ENCODE assay signal across 1 cellular context in the genomic region with DNA sequence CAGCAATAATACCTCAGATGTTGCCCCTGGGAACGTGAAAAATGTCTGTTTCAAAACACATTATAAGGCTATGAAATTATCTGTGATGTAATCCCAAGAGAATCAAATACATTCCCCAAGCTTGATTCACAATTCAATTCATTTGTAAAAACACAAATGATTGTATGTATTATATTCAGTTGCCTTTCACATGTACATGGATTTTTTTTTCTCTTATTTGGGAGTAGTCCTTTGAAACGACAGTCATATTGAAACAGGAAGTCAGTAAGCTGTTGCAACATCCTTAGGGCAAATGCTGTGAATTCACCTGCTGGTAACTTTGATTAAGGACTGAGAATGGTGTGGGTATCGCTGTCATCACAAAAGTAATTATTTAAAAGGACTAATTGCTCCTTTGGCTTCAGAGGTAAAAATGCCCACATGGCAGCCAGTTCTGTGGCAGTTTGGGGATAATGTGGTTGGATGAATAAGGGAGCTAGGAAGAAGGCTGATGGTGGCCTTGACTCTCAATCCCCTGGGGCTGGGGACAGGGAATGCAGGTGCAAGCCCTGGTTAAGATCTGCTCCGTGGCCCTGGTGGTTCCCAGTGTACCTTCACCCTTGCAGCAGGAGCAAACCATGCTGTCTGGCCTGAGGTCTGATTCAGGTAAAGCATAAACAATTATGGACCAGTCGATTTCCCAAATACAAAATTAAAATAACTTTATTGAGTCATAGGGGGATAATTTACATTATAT.
A peak's percentile ranks its signal among the peaks of the same experiment; 100 is the strongest.
TF ChIP-seq lines count a peak whose summit lies in the region.

No MANE protein-coding gene starts in this region.

TF ChIP-seq in GM12878, 131 proteins besides CTCF, POLR2A, EP300 and RAD21 (continued from another document and continues in another):
- TF ChIP-seq, protein P1, sequence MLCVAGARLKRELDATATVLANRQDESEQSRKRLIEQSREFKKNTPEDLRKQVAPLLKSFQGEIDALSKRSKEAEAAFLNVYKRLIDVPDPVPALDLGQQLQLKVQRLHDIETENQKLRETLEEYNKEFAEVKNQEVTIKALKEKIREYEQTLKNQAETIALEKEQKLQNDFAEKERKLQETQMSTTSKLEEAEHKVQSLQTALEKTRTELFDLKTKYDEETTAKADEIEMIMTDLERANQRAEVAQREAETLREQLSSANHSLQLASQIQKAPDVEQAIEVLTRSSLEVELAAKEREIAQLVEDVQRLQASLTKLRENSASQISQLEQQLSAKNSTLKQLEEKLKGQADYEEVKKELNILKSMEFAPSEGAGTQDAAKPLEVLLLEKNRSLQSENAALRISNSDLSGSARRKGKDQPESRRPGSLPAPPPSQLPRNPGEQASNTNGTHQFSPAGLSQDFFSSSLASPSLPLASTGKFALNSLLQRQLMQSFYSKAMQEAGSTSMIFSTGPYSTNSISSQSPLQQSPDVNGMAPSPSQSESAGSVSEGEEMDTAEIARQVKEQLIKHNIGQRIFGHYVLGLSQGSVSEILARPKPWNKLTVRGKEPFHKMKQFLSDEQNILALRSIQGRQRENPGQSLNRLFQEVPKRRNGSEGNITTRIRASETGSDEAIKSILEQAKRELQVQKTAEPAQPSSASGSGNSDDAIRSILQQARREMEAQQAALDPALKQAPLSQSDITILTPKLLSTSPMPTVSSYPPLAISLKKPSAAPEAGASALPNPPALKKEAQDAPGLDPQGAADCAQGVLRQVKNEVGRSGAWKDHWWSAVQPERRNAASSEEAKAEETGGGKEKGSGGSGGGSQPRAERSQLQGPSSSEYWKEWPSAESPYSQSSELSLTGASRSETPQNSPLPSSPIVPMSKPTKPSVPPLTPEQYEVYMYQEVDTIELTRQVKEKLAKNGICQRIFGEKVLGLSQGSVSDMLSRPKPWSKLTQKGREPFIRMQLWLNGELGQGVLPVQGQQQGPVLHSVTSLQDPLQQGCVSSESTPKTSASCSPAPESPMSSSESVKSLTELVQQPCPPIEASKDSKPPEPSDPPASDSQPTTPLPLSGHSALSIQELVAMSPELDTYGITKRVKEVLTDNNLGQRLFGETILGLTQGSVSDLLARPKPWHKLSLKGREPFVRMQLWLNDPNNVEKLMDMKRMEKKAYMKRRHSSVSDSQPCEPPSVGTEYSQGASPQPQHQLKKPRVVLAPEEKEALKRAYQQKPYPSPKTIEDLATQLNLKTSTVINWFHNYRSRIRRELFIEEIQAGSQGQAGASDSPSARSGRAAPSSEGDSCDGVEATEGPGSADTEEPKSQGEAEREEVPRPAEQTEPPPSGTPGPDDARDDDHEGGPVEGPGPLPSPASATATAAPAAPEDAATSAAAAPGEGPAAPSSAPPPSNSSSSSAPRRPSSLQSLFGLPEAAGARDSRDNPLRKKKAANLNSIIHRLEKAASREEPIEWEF (IDR thresholded peaks at IDR 0.05; ENCODE audit: insufficient replicate concordance, low read depth, low read length): no peak
- TF ChIP-seq ZBED1 (IDR thresholded peaks at IDR 0.05; ENCODE audit: borderline replicate concordance): no peak
- TF ChIP-seq TCF12 (IDR thresholded peaks at IDR 0.05; ENCODE audit: low read depth, low read length): no peak
- TF ChIP-seq, protein P2, sequence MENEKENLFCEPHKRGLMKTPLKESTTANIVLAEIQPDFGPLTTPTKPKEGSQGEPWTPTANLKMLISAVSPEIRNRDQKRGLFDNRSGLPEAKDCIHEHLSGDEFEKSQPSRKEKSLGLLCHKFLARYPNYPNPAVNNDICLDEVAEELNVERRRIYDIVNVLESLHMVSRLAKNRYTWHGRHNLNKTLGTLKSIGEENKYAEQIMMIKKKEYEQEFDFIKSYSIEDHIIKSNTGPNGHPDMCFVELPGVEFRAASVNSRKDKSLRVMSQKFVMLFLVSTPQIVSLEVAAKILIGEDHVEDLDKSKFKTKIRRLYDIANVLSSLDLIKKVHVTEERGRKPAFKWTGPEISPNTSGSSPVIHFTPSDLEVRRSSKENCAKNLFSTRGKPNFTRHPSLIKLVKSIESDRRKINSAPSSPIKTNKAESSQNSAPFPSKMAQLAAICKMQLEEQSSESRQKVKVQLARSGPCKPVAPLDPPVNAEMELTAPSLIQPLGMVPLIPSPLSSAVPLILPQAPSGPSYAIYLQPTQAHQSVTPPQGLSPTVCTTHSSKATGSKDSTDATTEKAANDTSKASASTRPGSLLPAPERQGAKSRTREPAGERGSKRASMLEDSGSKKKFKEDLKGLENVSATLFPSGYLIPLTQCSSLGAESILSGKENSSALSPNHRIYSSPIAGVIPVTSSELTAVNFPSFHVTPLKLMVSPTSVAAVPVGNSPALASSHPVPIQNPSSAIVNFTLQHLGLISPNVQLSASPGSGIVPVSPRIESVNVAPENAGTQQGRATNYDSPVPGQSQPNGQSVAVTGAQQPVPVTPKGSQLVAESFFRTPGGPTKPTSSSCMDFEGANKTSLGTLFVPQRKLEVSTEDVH (IDR thresholded peaks at IDR 0.05; ENCODE audit: low read depth, partially characterized antibody): no peak
- TF ChIP-seq, protein P3, sequence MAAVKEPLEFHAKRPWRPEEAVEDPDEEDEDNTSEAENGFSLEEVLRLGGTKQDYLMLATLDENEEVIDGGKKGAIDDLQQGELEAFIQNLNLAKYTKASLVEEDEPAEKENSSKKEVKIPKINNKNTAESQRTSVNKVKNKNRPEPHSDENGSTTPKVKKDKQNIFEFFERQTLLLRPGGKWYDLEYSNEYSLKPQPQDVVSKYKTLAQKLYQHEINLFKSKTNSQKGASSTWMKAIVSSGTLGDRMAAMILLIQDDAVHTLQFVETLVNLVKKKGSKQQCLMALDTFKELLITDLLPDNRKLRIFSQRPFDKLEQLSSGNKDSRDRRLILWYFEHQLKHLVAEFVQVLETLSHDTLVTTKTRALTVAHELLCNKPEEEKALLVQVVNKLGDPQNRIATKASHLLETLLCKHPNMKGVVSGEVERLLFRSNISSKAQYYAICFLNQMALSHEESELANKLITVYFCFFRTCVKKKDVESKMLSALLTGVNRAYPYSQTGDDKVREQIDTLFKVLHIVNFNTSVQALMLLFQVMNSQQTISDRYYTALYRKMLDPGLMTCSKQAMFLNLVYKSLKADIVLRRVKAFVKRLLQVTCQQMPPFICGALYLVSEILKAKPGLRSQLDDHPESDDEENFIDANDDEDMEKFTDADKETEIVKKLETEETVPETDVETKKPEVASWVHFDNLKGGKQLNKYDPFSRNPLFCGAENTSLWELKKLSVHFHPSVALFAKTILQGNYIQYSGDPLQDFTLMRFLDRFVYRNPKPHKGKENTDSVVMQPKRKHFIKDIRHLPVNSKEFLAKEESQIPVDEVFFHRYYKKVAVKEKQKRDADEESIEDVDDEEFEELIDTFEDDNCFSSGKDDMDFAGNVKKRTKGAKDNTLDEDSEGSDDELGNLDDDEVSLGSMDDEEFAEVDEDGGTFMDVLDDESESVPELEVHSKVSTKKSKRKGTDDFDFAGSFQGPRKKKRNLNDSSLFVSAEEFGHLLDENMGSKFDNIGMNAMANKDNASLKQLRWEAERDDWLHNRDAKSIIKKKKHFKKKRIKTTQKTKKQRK (IDR thresholded peaks at IDR 0.05; ENCODE audit: low read depth, low read length): no peak
- peak; percentile 42; the same call in 1 of the 2 replicates for TF ChIP-seq RUNX3 (IDR thresholded peaks at IDR 0.05; ENCODE audit: low read length)
- TF ChIP-seq, protein P4, sequence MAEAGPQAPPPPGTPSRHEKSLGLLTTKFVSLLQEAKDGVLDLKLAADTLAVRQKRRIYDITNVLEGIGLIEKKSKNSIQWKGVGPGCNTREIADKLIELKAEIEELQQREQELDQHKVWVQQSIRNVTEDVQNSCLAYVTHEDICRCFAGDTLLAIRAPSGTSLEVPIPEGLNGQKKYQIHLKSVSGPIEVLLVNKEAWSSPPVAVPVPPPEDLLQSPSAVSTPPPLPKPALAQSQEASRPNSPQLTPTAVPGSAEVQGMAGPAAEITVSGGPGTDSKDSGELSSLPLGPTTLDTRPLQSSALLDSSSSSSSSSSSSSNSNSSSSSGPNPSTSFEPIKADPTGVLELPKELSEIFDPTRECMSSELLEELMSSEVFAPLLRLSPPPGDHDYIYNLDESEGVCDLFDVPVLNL (IDR thresholded peaks at IDR 0.05; ENCODE audit: low read depth, low read length): no peak
- TF ChIP-seq SIX5 (IDR thresholded peaks at IDR 0.05; ENCODE audit: low read depth, low read length, severe bottlenecking): no peak
- no peak for TF ChIP-seq BRCA1 (IDR thresholded peaks at IDR 0.05; ENCODE audit: low read depth, low read length)
- no peak for TF ChIP-seq TAF1 (IDR thresholded peaks at IDR 0.05; ENCODE audit: borderline replicate concordance, low read depth, low read length)
- TF ChIP-seq, protein P5, sequence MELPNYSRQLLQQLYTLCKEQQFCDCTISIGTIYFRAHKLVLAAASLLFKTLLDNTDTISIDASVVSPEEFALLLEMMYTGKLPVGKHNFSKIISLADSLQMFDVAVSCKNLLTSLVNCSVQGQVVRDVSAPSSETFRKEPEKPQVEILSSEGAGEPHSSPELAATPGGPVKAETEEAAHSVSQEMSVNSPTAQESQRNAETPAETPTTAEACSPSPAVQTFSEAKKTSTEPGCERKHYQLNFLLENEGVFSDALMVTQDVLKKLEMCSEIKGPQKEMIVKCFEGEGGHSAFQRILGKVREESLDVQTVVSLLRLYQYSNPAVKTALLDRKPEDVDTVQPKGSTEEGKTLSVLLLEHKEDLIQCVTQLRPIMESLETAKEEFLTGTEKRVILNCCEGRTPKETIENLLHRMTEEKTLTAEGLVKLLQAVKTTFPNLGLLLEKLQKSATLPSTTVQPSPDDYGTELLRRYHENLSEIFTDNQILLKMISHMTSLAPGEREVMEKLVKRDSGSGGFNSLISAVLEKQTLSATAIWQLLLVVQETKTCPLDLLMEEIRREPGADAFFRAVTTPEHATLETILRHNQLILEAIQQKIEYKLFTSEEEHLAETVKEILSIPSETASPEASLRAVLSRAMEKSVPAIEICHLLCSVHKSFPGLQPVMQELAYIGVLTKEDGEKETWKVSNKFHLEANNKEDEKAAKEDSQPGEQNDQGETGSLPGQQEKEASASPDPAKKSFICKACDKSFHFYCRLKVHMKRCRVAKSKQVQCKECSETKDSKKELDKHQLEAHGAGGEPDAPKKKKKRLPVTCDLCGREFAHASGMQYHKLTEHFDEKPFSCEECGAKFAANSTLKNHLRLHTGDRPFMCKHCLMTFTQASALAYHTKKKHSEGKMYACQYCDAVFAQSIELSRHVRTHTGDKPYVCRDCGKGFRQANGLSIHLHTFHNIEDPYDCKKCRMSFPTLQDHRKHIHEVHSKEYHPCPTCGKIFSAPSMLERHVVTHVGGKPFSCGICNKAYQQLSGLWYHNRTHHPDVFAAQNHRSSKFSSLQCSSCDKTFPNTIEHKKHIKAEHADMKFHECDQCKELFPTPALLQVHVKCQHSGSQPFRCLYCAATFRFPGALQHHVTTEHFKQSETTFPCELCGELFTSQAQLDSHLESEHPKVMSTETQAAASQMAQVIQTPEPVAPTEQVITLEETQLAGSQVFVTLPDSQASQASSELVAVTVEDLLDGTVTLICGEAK (IDR thresholded peaks at IDR 0.05; ENCODE audit: borderline replicate concordance): peak; percentile 24; the same call in 1 of the 2 replicates
- no peak for TF ChIP-seq FOXK2 (IDR thresholded peaks at IDR 0.05)
- no peak for TF ChIP-seq GATAD2B (conservative IDR thresholded peaks at IDR 0.05; ENCODE audit: low read depth)
- no peak for TF ChIP-seq HDGF (IDR thresholded peaks at IDR 0.05)
- TF ChIP-seq SUZ12 (IDR thresholded peaks at IDR 0.05; ENCODE audit: unreplicated experiment): no peak
- TF ChIP-seq POLR2AphosphoS2 (IDR thresholded peaks at IDR 0.05; ENCODE audit: low read depth, low read length): no peak
- TF ChIP-seq NRF1 (conservative IDR thresholded peaks at IDR 0.05; ENCODE audit: low read depth, low read length): no peak
- TF ChIP-seq, protein P6, sequence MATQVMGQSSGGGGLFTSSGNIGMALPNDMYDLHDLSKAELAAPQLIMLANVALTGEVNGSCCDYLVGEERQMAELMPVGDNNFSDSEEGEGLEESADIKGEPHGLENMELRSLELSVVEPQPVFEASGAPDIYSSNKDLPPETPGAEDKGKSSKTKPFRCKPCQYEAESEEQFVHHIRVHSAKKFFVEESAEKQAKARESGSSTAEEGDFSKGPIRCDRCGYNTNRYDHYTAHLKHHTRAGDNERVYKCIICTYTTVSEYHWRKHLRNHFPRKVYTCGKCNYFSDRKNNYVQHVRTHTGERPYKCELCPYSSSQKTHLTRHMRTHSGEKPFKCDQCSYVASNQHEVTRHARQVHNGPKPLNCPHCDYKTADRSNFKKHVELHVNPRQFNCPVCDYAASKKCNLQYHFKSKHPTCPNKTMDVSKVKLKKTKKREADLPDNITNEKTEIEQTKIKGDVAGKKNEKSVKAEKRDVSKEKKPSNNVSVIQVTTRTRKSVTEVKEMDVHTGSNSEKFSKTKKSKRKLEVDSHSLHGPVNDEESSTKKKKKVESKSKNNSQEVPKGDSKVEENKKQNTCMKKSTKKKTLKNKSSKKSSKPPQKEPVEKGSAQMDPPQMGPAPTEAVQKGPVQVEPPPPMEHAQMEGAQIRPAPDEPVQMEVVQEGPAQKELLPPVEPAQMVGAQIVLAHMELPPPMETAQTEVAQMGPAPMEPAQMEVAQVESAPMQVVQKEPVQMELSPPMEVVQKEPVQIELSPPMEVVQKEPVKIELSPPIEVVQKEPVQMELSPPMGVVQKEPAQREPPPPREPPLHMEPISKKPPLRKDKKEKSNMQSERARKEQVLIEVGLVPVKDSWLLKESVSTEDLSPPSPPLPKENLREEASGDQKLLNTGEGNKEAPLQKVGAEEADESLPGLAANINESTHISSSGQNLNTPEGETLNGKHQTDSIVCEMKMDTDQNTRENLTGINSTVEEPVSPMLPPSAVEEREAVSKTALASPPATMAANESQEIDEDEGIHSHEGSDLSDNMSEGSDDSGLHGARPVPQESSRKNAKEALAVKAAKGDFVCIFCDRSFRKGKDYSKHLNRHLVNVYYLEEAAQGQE (IDR thresholded peaks at IDR 0.05; ENCODE audit: low read depth, low read length): no peak
- TF ChIP-seq KDM1A (IDR thresholded peaks at IDR 0.05; ENCODE audit: borderline replicate concordance): no peak
- TF ChIP-seq, protein P7, sequence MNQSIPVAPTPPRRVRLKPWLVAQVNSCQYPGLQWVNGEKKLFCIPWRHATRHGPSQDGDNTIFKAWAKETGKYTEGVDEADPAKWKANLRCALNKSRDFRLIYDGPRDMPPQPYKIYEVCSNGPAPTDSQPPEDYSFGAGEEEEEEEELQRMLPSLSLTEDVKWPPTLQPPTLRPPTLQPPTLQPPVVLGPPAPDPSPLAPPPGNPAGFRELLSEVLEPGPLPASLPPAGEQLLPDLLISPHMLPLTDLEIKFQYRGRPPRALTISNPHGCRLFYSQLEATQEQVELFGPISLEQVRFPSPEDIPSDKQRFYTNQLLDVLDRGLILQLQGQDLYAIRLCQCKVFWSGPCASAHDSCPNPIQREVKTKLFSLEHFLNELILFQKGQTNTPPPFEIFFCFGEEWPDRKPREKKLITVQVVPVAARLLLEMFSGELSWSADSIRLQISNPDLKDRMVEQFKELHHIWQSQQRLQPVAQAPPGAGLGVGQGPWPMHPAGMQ (IDR thresholded peaks at IDR 0.05; ENCODE audit: borderline replicate concordance): no peak
- TF ChIP-seq IKZF1 (conservative IDR thresholded peaks at IDR 0.05): 0 out of 2 replicates have a peak, but pooled peaks have one; percentile 25
- TF ChIP-seq BCL11A (IDR thresholded peaks at IDR 0.05; ENCODE audit: low read depth, low read length): peak; percentile 66
- TF ChIP-seq MEF2A (IDR thresholded peaks at IDR 0.05; ENCODE audit: insufficient read depth, low read depth, low read length): no peak
- no peak for TF ChIP-seq HCFC1 (IDR thresholded peaks at IDR 0.05; ENCODE audit: low read length)
- TF ChIP-seq YY1 (IDR thresholded peaks at IDR 0.05; ENCODE audit: low read depth, low read length): no peak
- no peak for TF ChIP-seq CBX5 (IDR thresholded peaks at IDR 0.05; ENCODE audit: low read depth)
- no peak for TF ChIP-seq MXI1 (IDR thresholded peaks at IDR 0.05; ENCODE audit: low read depth, low read length)
- TF ChIP-seq SMAD1 (IDR thresholded peaks at IDR 0.05; ENCODE audit: low read depth, partially characterized antibody): no peak
- TF ChIP-seq, protein P8, sequence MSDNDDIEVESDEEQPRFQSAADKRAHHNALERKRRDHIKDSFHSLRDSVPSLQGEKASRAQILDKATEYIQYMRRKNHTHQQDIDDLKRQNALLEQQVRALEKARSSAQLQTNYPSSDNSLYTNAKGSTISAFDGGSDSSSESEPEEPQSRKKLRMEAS (IDR thresholded peaks at IDR 0.05; ENCODE audit: low read depth, low read length): no peak
- TF ChIP-seq IRF4 (IDR thresholded peaks at IDR 0.05; ENCODE audit: low read depth, low read length): peak; percentile 77
- TF ChIP-seq SREBF2 (IDR thresholded peaks at IDR 0.05; ENCODE audit: low read length): no peak
